Comparison of ENCODE assay signal across 8 cellular contexts in the genomic region with DNA sequence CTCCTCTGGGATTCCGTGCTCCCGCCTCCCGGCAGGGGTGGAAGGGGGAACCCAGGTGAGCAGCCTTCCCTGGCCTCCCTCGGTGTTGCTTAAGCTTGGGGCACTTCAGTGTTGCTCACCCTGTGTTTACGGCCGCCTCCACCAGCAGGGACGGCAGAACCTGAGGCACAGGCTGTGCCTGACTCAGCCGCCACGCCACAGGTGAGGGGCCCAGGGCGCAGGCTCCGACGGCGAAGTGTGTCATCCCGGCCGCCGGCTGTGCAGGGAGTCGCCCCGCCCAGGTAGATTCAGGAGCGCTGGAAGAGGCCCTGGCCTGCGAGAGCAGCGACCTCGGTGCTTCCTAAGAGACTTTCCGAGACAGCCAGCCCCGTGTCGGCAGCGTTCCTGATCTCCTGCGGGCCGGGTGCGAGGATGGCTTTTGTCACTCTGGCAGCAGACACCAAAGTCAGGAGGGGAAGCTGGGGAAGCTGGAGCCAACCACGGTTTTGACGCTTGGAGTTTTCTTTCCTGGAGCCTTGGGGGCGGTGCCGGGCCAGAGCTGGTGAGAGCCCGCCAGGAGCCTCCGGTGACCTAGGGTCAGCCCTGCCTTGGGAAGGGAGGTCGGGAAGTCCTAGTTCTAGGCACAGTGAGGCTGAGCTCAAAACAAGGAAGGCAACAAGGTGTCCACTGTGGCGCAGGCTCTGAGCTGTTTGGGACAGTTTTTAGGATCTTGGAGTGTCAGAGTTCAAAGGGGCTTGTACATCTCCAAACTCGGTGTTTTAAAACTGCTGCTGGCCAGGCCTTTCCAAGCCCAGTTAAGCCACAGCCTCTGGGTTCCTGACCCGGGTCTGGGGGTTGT. TPM values are rescaled to one million over a fixed set of nuclear protein-coding genes. Genes with fewer than 3 reads are reported as not detected.
A peak's percentile ranks its signal among the peaks of the same experiment; 100 is the strongest.
DNase-seq lines count a peak whose midpoint lies in the region; ATAC-seq and TF ChIP-seq lines count a peak whose summit lies in the region.

No MANE protein-coding gene starts in this region.

- H4K20me1 ChIP-seq in osteoblast (ENCODE audit: insufficient read depth, low read length): peaks cover 63% of the 10 kb centered on the region

- H3K27me3 ChIP-seq in osteoblast (ENCODE audit: insufficient read depth, low read length): no peaks in the 10 kb centered on the region

- H2AFZ ChIP-seq in osteoblast (ENCODE audit: low read length): no peak overlapping the region

- H3K27ac ChIP-seq in osteoblast (ENCODE audit: low read depth, low read length): no peak overlapping the region

- H3K4me2 ChIP-seq in osteoblast (ENCODE audit: insufficient read depth, low read length): no peak overlapping the region

- H3K4me3 ChIP-seq in iPS-11a (ENCODE audit: low read depth, low read length) (peak overlapping the region; percentile 55), osteoblast (ENCODE audit: insufficient read depth, low read length) (no peak overlapping the region)

- DNase-seq in DMS153 treated with DMSO at 0.1 percent for 48 hours (lab: John Stamatoyannopoulos, UW; ENCODE audit: unreplicated experiment): peak; percentile 20
- DNase-seq in NCI-H2171 treated with DMSO at 0.1 percent for 48 hours (lab: John Stamatoyannopoulos, UW): peak; percentile 76
- DNase-seq in activated effector memory CD4-positive, alpha-beta T cell treated with Interleukin-2 at 50 U/mL for 16 hours: peak; percentile 29
- DNase-seq in stimulated activated CD4-positive, alpha-beta T cell treated with anti-CD3 and anti-CD28 coated beads, Interleukin-15, amount 100 ng/mL, for 24 hours: peak; percentile 71
- DNase-seq in osteoblast (ENCODE audit: insufficient read length, low spot score, missing footprints): no peak

- ATAC-seq in HG03135 (IDR thresholded peaks at IDR 0.05; ENCODE audit: unreplicated experiment): no peak
- ATAC-seq in GM19324 (IDR thresholded peaks at IDR 0.05; ENCODE audit: low FRiP score, unreplicated experiment): no peak

- peaks cover 31% of the 10 kb centered on the region for H3K4me1 ChIP-seq in osteoblast (ENCODE audit: insufficient read depth, low read length)

- H3K9me3 ChIP-seq in osteoblast (ENCODE audit: low read depth, low read length): no peaks in the 10 kb centered on the region

- H3K79me2 ChIP-seq in osteoblast (ENCODE audit: insufficient read depth, low read length): peaks cover 64% of the 10 kb centered on the region

- TF ChIP-seq CTCF in osteoblast (IDR thresholded peaks at IDR 0.05; ENCODE audit: extremely low read depth, low read depth, low read length): no peak

- no peaks in the 10 kb centered on the region for H3K36me3 ChIP-seq in osteoblast (ENCODE audit: insufficient read depth, low read length)

RNA-seq across cellular contexts. Expression of gene GSE1, which starts 2.1 kb away (rescaled TPM):
- total RNA-seq in osteoblast: 49.6 and 55.7 TPM in 2 replicates
